8 cellular contexts compared by ENCODE assay signal in the genomic region with DNA sequence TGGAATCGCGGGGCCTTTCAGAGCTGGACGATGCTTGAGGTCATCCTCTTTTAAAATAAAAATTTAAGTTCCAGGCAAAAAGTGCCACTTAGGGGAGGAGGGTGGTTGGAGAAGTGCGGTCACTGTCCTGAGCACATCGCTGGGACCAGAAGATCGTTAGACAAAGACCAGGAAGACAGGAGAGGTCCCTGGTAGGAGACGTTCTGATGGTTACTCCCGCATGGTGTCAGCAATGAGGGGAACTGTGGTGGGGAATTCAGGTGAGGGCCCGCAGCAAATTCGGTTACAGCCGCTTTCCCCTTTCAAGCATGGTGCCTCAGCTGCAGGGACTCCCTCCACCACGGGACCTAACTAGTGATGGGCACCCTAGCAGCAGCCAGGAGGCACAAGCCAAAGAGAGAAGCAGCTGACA. TPM values are rescaled to one million over a fixed set of nuclear protein-coding genes. Genes with fewer than 3 reads are reported as not detected.
A peak's percentile ranks its signal among the peaks of the same experiment; 100 is the strongest.
DNase-seq lines count a peak whose midpoint lies in the region; ATAC-seq and TF ChIP-seq lines count a peak whose summit lies in the region.

No MANE protein-coding gene starts in this region.

- TF ChIP-seq CTCF in fibroblast of mammary gland (conservative IDR thresholded peaks at IDR 0.05; ENCODE audit: control insufficient read depth, insufficient read depth, low read depth, low read length) (no peak), neural progenitor cell (IDR thresholded peaks at IDR 0.05) (no peak)

- CTCF ChIA-PET in activated CD8-positive, alpha-beta memory T cell treated with anti-CD3 and anti-CD28 coated beads, Interleukin-2, amount 10 ng/mL, durations not matched to agents 7 days and 5 days (lab: Charles Lee): interaction anchor here (0.6 to 3.5 kb wide), 25 partner anchors 8 to 191 kb away, joined by 3 to 59 read pairs (median 5); a partner anchor contains a TSS

- H3K27me3 Mint-ChIP-seq in activated CD8-positive, alpha-beta memory T cell treated with anti-CD3 and anti-CD28 coated beads, Interleukin-2, amount 10 ng/mL, durations not matched to agents 7 days and 5 days: no peaks in the 10 kb centered on the region
- H3K27me3 Mint-ChIP-seq in neural progenitor cell (ENCODE audit: insufficient read depth, low read depth): no peaks in the 10 kb centered on the region

- H3K4me2 ChIP-seq in neural progenitor cell: peak overlapping the region; percentile 99

- H3K4me3 ChIP-seq in fibroblast of mammary gland (ENCODE audit: control insufficient read depth, low read depth, low read length) (peak overlapping the region; percentile 97), neural progenitor cell (peak overlapping the region; percentile 79)

- peak; percentile 6 for ATAC-seq in activated CD8-positive, alpha-beta memory T cell treated with anti-CD3 and anti-CD28 coated beads, Interleukin-2, amount 10 ng/mL, durations not matched to agents 7 days and 5 days
- ATAC-seq in GM19467 (IDR thresholded peaks at IDR 0.05; ENCODE audit: unreplicated experiment) (no peak), HG02623 (IDR thresholded peaks at IDR 0.05; ENCODE audit: unreplicated experiment) (no peak)

- no peaks in the 10 kb centered on the region for H3K27me3 ChIP-seq in neural progenitor cell

- peaks cover 58% of the 10 kb centered on the region for H3F3A ChIP-seq in neural progenitor cell (ENCODE audit: low read depth)

- peak overlapping the region; percentile 97 for H3K27ac Mint-ChIP-seq in activated CD8-positive, alpha-beta memory T cell treated with anti-CD3 and anti-CD28 coated beads, Interleukin-2, amount 10 ng/mL, durations not matched to agents 7 days and 5 days
- peak overlapping the region; percentile 99 for H3K27ac Mint-ChIP-seq in neural progenitor cell

- H4K20me1 ChIP-seq in neural progenitor cell (ENCODE audit: low read depth): no peaks in the 10 kb centered on the region

- DNase-seq in DMS 273 (lab: John Stamatoyannopoulos, UW; ENCODE audit: unreplicated experiment) (peak; percentile 78), DMS 273 treated with DMSO at 0.1 percent for 48 hours (lab: John Stamatoyannopoulos, UW) (no peak), HT1080 (ENCODE audit: low read depth) (peak; percentile 48), fibroblast of mammary gland (ENCODE audit: low read depth) (no peak), neural progenitor cell (ENCODE audit: low spot score) (peak; percentile 27)
- peak; percentile 57 for DNase-seq in activated CD8-positive, alpha-beta memory T cell treated with anti-CD3 and anti-CD28 coated beads, Interleukin-2, amount 10 ng/mL, durations not matched to agents 7 days and 5 days

- peaks cover 22% of the 10 kb centered on the region for H3K79me2 ChIP-seq in neural progenitor cell (ENCODE audit: low read depth)

- H3K4me1 ChIP-seq in neural progenitor cell: peaks cover 6% of the 10 kb centered on the region

- peaks cover 20% of the 10 kb centered on the region for H3K36me3 Mint-ChIP-seq in activated CD8-positive, alpha-beta memory T cell treated with anti-CD3 and anti-CD28 coated beads, Interleukin-2, amount 10 ng/mL, durations not matched to agents 7 days and 5 days
- peaks cover 10% of the 10 kb centered on the region for H3K36me3 Mint-ChIP-seq in neural progenitor cell

- peak overlapping the region; percentile 92 for H3K4me3 Mint-ChIP-seq in activated CD8-positive, alpha-beta memory T cell treated with anti-CD3 and anti-CD28 coated beads, Interleukin-2, amount 10 ng/mL, durations not matched to agents 7 days and 5 days
- H3K4me3 Mint-ChIP-seq in neural progenitor cell: peak overlapping the region; percentile 97

- peak overlapping the region; percentile 22 for H2AFZ ChIP-seq in neural progenitor cell (replicated peaks)

- no peaks in the 10 kb centered on the region for H3K9me3 Mint-ChIP-seq in activated CD8-positive, alpha-beta memory T cell treated with anti-CD3 and anti-CD28 coated beads, Interleukin-2, amount 10 ng/mL, durations not matched to agents 7 days and 5 days (ENCODE audit: low read depth)
- no peaks in the 10 kb centered on the region for H3K9me3 Mint-ChIP-seq in neural progenitor cell

- no peaks in the 10 kb centered on the region for H3K9me3 ChIP-seq in neural progenitor cell (ENCODE audit: low read depth)

- peak overlapping the region; percentile 100 for H3K27ac ChIP-seq in neural progenitor cell

- H3K36me3 ChIP-seq in neural progenitor cell: peaks cover 4% of the 10 kb centered on the region

- peaks cover 33% of the 10 kb centered on the region for H3K4me1 Mint-ChIP-seq in activated CD8-positive, alpha-beta memory T cell treated with anti-CD3 and anti-CD28 coated beads, Interleukin-2, amount 10 ng/mL, durations not matched to agents 7 days and 5 days
- H3K4me1 Mint-ChIP-seq in neural progenitor cell: peaks cover 23% of the 10 kb centered on the region

- peak overlapping the region; percentile 98 for H3K9ac ChIP-seq in neural progenitor cell

RNA-seq across cellular contexts. Expression of a gene that starts 1.0 kb away (rescaled TPM):
- total RNA-seq in HT1080 (2014; rRNA removed; shearing (Covaris generic)): 88.6 and 97.6 TPM in 2 replicates
- polyA plus RNA-seq in HT1080 (2015; cell fraction: cytosol; rRNA removed): 71.0 and 80.6 TPM in 2 replicates
- polyA plus RNA-seq in HT1080 (2015; cell fraction: nucleus; rRNA removed): 31.2 and 47.3 TPM in 2 replicates
- total RNA-seq in activated CD8-positive, alpha-beta memory T cell treated with anti-CD3 and anti-CD28 coated beads, Interleukin-2, amount 10 ng/mL, durations not matched to agents 7 days and 5 days: 10 to 100 TPM; 44.4 to 75.9 TPM
- total RNA-seq in neural progenitor cell (ENCODE audit: low replicate concordance): 22.5 and 31.9 TPM in 2 replicates

RNA-seq across cellular contexts. Expression of a gene that starts 21.8 kb away (rescaled TPM):
- 649 and 701 TPM in 2 replicates for total RNA-seq in HT1080 (2014; rRNA removed; shearing (Covaris generic))
- 673 and 731 TPM in 2 replicates for polyA plus RNA-seq in HT1080 (2015; cell fraction: cytosol; rRNA removed)
- 468 and 492 TPM in 2 replicates for polyA plus RNA-seq in HT1080 (2015; cell fraction: nucleus; rRNA removed)
- total RNA-seq in activated CD8-positive, alpha-beta memory T cell treated with anti-CD3 and anti-CD28 coated beads, Interleukin-2, amount 10 ng/mL, durations not matched to agents 7 days and 5 days: 100 to 1,000 TPM; 270 to 330 TPM
- total RNA-seq in neural progenitor cell (ENCODE audit: low replicate concordance): 424 and 495 TPM in 2 replicates

RNA-seq across cellular contexts. Expression of a gene that starts 40.3 kb away (rescaled TPM):
- total RNA-seq in HT1080 (2014; rRNA removed; shearing (Covaris generic)): 19.7 and 20.1 TPM in 2 replicates
- 7.7 and 8.2 TPM in 2 replicates for polyA plus RNA-seq in HT1080 (2015; cell fraction: cytosol; rRNA removed)
- polyA plus RNA-seq in HT1080 (2015; cell fraction: nucleus; rRNA removed): 5.9 and 8.5 TPM in 2 replicates
- 10 to 100 TPM; 33.7 to 36.1 TPM for total RNA-seq in activated CD8-positive, alpha-beta memory T cell treated with anti-CD3 and anti-CD28 coated beads, Interleukin-2, amount 10 ng/mL, durations not matched to agents 7 days and 5 days
- 0.36 and 9.0 TPM in 2 replicates for total RNA-seq in neural progenitor cell (ENCODE audit: low replicate concordance)

Comparison
In these comparisons a context has a peak if more than half of its experiments do, and no peak if none do; other contexts are left out.
1. DNase-seq: peak in DMS 273 (single experiment), HT1080 (single experiment), activated CD8-positive, alpha-beta memory T cell treated with anti-CD3 and anti-CD28 coated beads, Interleukin-2, amount 10 ng/mL, durations not matched to agents 7 days and 5 days (single experiment) and neural progenitor cell (single experiment); none in DMS 273 treated with DMSO at 0.1 percent for 48 hours (single experiment) and fibroblast of mammary gland (single experiment).